15 cellular contexts compared by ENCODE assay signal in genomic region chr10:52961298-52961697, GRCh38.
"Had no signal": no experiment of that assay in that cellular context is flagged by ENCODE, and none has a peak within 500 bp of the region (broad histone marks: within the 10 kb centered on the region; RNA-seq: fewer than 3 reads in every experiment).

No MANE protein-coding gene starts in this region.

- H3K36me3 ChIP-seq: gastroesophageal sphincter, pancreas, uterus had no signal

- H3K36me3 Mint-ChIP-seq: activated naive CD4-positive, alpha-beta T cell treated with anti-CD3 and anti-CD28 coated beads, Interleukin-2, amount 50 U/mL, for 72 hours had no signal

- H3K4me1 ChIP-seq: body of pancreas, gastroesophageal sphincter, pancreas, uterus had no signal

- ATAC-seq: activated CD4-positive, CD25-positive, alpha-beta regulatory T cell treated with anti-CD3 and anti-CD28 coated beads, Interleukin-2, amount 50 U/mL, for 24 hours; activated naive CD4-positive, alpha-beta T cell treated with anti-CD3 and anti-CD28 coated beads, Interleukin-2, amount 50 U/mL, for 72 hours; body of pancreas; gastroesophageal sphincter; natural killer cell treated with Interleukin-12 subunit alpha and Interleukin-12 subunit beta and Interleukin-15 and Interleukin-18, amount 100 ng/mL, for 72 hours had no signal

- H3K27me3 Mint-ChIP-seq: central memory CD8-positive, alpha-beta T cell; natural killer cell treated with Interleukin-12 subunit alpha and Interleukin-12 subunit beta and Interleukin-15 and Interleukin-18, amount 100 ng/mL, for 72 hours had no signal

- H3K4me3 Mint-ChIP-seq: central memory CD8-positive, alpha-beta T cell; natural killer cell treated with Interleukin-12 subunit alpha and Interleukin-12 subunit beta and Interleukin-15 and Interleukin-18, amount 100 ng/mL, for 72 hours had no signal

- H3K4me1 Mint-ChIP-seq: central memory CD8-positive, alpha-beta T cell had no signal

- H3K9me3 ChIP-seq: body of pancreas, gastroesophageal sphincter, pancreas, uterus had no signal

- H3K27ac Mint-ChIP-seq: activated naive CD4-positive, alpha-beta T cell treated with anti-CD3 and anti-CD28 coated beads, Interleukin-2, amount 50 U/mL, for 72 hours; natural killer cell treated with Interleukin-12 subunit alpha and Interleukin-12 subunit beta and Interleukin-15 and Interleukin-18, amount 100 ng/mL, for 72 hours had no signal

- H3K4me3 ChIP-seq: body of pancreas, gastroesophageal sphincter, hepatocyte, lung, pancreas, uterus had no signal

- DNase-seq: activated effector memory CD4-positive, alpha-beta T cell treated with anti-CD3 and anti-CD28 coated beads, Interleukin-2, amount 50 U/mL, for 16 hours; amniotic stem cell; body of pancreas; cortex of kidney; effector CD8-positive, alpha-beta T cell; pancreas; stimulated activated CD4-positive, alpha-beta T cell treated with anti-CD3 and anti-CD28 coated beads, Interleukin-4, amount 100 ng/mL, for 4 hours; uterus had no signal

- FAIRE-seq: pancreas had no signal

- H3K27ac ChIP-seq: body of pancreas, gastroesophageal sphincter, hepatocyte, pancreas, uterus had no signal
